ENCODE assay signal across 25 cellular contexts in genomic region chr3:188782725-188783124, GRCh38.
DNase-seq lines count a peak whose midpoint lies in the region; ATAC-seq, FAIRE-seq and TF ChIP-seq lines count a peak whose summit lies in the region.
"Had no signal": no experiment of that assay in that cellular context is flagged by ENCODE, and none has a peak within 500 bp of the region (broad histone marks: within the 10 kb centered on the region; RNA-seq: fewer than 3 reads in every experiment).

No MANE protein-coding gene starts in this region.

- no peaks in the 10 kb centered on the region for H3K27me3 ChIP-seq in astrocyte (ENCODE audit: insufficient read depth, low read length)
- no peaks in the 10 kb centered on the region for H3K27me3 ChIP-seq in muscle layer of duodenum (ENCODE audit: low read depth, low read length)
- no peaks in the 10 kb centered on the region for H3K27me3 ChIP-seq in tibial artery
- H3K27me3 ChIP-seq in SK-N-SH (ENCODE audit: insufficient read depth): no peaks in the 10 kb centered on the region
- H3K27me3 ChIP-seq: right lobe of liver, SJSA1 had no signal

- no peak for DNase-seq in activated naive CD4-positive, alpha-beta T cell treated with Interleukin-2 at 50 U/mL for 16 hours
- DNase-seq in astrocyte (ENCODE audit: low read depth): no peak
- no peak for DNase-seq in tibial artery
- DNase-seq in KBM-7: no peak
- no peak for DNase-seq in SK-N-SH
- DNase-seq: activated CD4-positive, alpha-beta T cell treated with anti-CD3 and anti-CD28 coated beads for 48 hours; activated gamma-delta T cell treated with Interleukin-2 at 50 U/mL for 16 hours; activated T-cell treated with anti-CD3 and anti-CD28 coated beads, Interleukin-2, amount 50 U/mL, for 4 hours; cerebellar nuclear complex; NCI-H146; NCI-H446 treated with DMSO at 0.1 percent for 48 hours; right lobe of liver; stimulated activated CD4-positive, alpha-beta T cell treated with anti-CD3 and anti-CD28 coated beads, Interleukin-4, amount 100 ng/mL, for 24 hours; substantia nigra; T-cell; WERI-Rb-1 had no signal

- H3K4me2 ChIP-seq in astrocyte (ENCODE audit: low read length): no peak overlapping the region
- H3K4me2 ChIP-seq in SK-N-SH: no peak overlapping the region

- no peaks in the 10 kb centered on the region for H3K36me3 ChIP-seq in astrocyte (ENCODE audit: insufficient read depth, low read length)
- H3K36me3 ChIP-seq in muscle layer of duodenum (ENCODE audit: control insufficient read depth in 1 of 2, insufficient read depth in 2 of 2, low read length in 2 of 2): no peaks in the 10 kb centered on the region
- H3K36me3 ChIP-seq in tibial artery: no peaks in the 10 kb centered on the region
- H3K36me3 ChIP-seq in SK-N-SH (replicated peaks in 1 of 2; ENCODE audit: control insufficient read depth in 1 of 2, insufficient read depth in 2 of 2, low read length in 1 of 2): no peaks in the 10 kb centered on the region
- H3K36me3 ChIP-seq: prostate gland, right lobe of liver, WERI-Rb-1 had no signal

- POLR2A ChIA-PET in SK-N-SH (lab: Yijun Ruan, JAX): no interaction called here

- H3K4me3 Mint-ChIP-seq in activated naive CD4-positive, alpha-beta T cell treated with anti-CD3 and anti-CD28 coated beads, Interleukin-2, amount 50 U/mL, for 24 hours: no peak overlapping the region
- no peak overlapping the region for H3K4me3 Mint-ChIP-seq in astrocyte (ENCODE audit: unreplicated experiment)
- H3K4me3 Mint-ChIP-seq: activated T-cell treated with anti-CD3 and anti-CD28 coated beads, Interleukin-2, amount 50 U/mL, for 4 hours; brain; T-cell had no signal

- CTCF ChIA-PET in SK-N-SH (lab: Yijun Ruan, JAX): no interaction called here

- ATAC-seq in GM18873 (IDR thresholded peaks at IDR 0.05; ENCODE audit: low FRiP score, unreplicated experiment): no peak
- ATAC-seq: activated T-cell treated with anti-CD3 and anti-CD28 coated beads, Interleukin-2, amount 50 U/mL, for 4 hours; HCT116; T-cell had no signal

- H3K27ac ChIP-seq in astrocyte (ENCODE audit: low read depth, low read length) (no peak overlapping the region), muscle layer of duodenum (ENCODE audit: low read length) (peak overlapping the region; percentile 39), tibial artery (peak overlapping the region; percentile 22 to 67), SK-N-SH (ENCODE audit: low read depth in 2 of 2, low read length in 1 of 2) (no peak overlapping the region)
- H3K27ac ChIP-seq: prostate gland, SJSA1, WERI-Rb-1 had no signal

- intact Hi-C loops in tibial artery (cut with DNase I; ENCODE audit: low total_unique reads): no loop called here

- no peaks in the 10 kb centered on the region for H3K9me2 ChIP-seq in SK-N-SH

- no peak for FAIRE-seq in astrocyte (lab: Jason Lieb, UNC)
- FAIRE-seq: frontal cortex, GM12892 had no signal

- H3K9me3 ChIP-seq in astrocyte (ENCODE audit: insufficient read depth, low read depth, low read length): no peaks in the 10 kb centered on the region
- no peaks in the 10 kb centered on the region for H3K9me3 ChIP-seq in muscle layer of duodenum (ENCODE audit: control insufficient read depth in 1 of 2, low read length in 2 of 2)
- no peaks in the 10 kb centered on the region for H3K9me3 ChIP-seq in tibial artery
- H3K9me3 ChIP-seq in SK-N-SH: no peaks in the 10 kb centered on the region
- H3K9me3 ChIP-seq: prostate gland, right lobe of liver, SJSA1 had no signal

- H3K9ac ChIP-seq in astrocyte (ENCODE audit: low read length): no peak overlapping the region
- H3K9ac ChIP-seq in SK-N-SH: no peak overlapping the region

- peaks cover 4% of the 10 kb centered on the region for H3K36me3 Mint-ChIP-seq in activated naive CD4-positive, alpha-beta T cell treated with anti-CD3 and anti-CD28 coated beads, Interleukin-2, amount 50 U/mL, for 24 hours
- H3K36me3 Mint-ChIP-seq in astrocyte (ENCODE audit: low read depth, unreplicated experiment): peaks cover 10% of the 10 kb centered on the region
- H3K36me3 Mint-ChIP-seq: brain had no signal

- peaks cover 12% of the 10 kb centered on the region for H3K4me1 Mint-ChIP-seq in activated naive CD4-positive, alpha-beta T cell treated with anti-CD3 and anti-CD28 coated beads, Interleukin-2, amount 50 U/mL, for 24 hours
- peaks cover 21% of the 10 kb centered on the region for H3K4me1 Mint-ChIP-seq in astrocyte (ENCODE audit: low read depth, unreplicated experiment)

- in situ Hi-C loops in KBM-7 (cut with MboI; ENCODE audit: low pct_unique_long_range_greater_than_20kb, low sequenced_read_pairs): no loop called here

- H3K27me3 Mint-ChIP-seq in activated naive CD4-positive, alpha-beta T cell treated with anti-CD3 and anti-CD28 coated beads, Interleukin-2, amount 50 U/mL, for 24 hours: no peaks in the 10 kb centered on the region
- H3K27me3 Mint-ChIP-seq in astrocyte (ENCODE audit: low read depth, unreplicated experiment): no peaks in the 10 kb centered on the region
- H3K27me3 Mint-ChIP-seq: brain, T-cell had no signal

- 48% methylated on average over 2 of the region's 2 CpGs for WGBS in SK-N-SH (ENCODE audit: low lambda C conversion rate)

- TF ChIP-seq CTCF in astrocyte (IDR thresholded peaks at IDR 0.05; ENCODE audit: insufficient read depth, low read depth, low read length) (no peak), tibial artery (IDR thresholded peaks at IDR 0.05) (no peak), SK-N-SH (IDR thresholded peaks at IDR 0.05) (no peak)

- peaks cover 17% of the 10 kb centered on the region for H3K79me2 ChIP-seq in astrocyte (ENCODE audit: insufficient read depth, low read length)
- H3K79me2 ChIP-seq in SK-N-SH (ENCODE audit: insufficient read depth): peaks cover 26% of the 10 kb centered on the region

- H4K20me1 ChIP-seq in astrocyte (ENCODE audit: insufficient read depth, low read length) (no peaks in the 10 kb centered on the region), SK-N-SH (ENCODE audit: insufficient read depth) (no peaks in the 10 kb centered on the region)

- peak overlapping the region; percentile 36 for H3K27ac Mint-ChIP-seq in activated naive CD4-positive, alpha-beta T cell treated with anti-CD3 and anti-CD28 coated beads, Interleukin-2, amount 50 U/mL, for 24 hours
- peak overlapping the region; percentile 56 for H3K27ac Mint-ChIP-seq in astrocyte (ENCODE audit: unreplicated experiment)
- H3K27ac Mint-ChIP-seq: brain, T-cell had no signal

- peaks cover 3% of the 10 kb centered on the region for H3F3A ChIP-seq in SK-N-SH (replicated peaks; ENCODE audit: insufficient read depth)

- TF ChIP-seq EP300 in SK-N-SH (IDR thresholded peaks at IDR 0.05; ENCODE audit: borderline replicate concordance in 1 of 2, low read depth in 1 of 2, low read length in 1 of 2): no peak

- no peak overlapping the region for H2AFZ ChIP-seq in astrocyte (ENCODE audit: low read depth, low read length)
- no peak overlapping the region for H2AFZ ChIP-seq in SK-N-SH (ENCODE audit: low read depth)

- H3K4me3 ChIP-seq in astrocyte (ENCODE audit: insufficient read depth, low read depth, low read length) (no peak overlapping the region), muscle layer of duodenum (ENCODE audit: low read depth in 1 of 2, low read length in 2 of 2) (no peak overlapping the region), tibial artery (no peak overlapping the region), SK-N-SH (ENCODE audit: low read depth in 2 of 2, low read length in 1 of 2) (no peak overlapping the region)
- H3K4me3 ChIP-seq: prostate gland, right lobe of liver, SJSA1 had no signal

- no peaks in the 10 kb centered on the region for H3K9me3 Mint-ChIP-seq in activated naive CD4-positive, alpha-beta T cell treated with anti-CD3 and anti-CD28 coated beads, Interleukin-2, amount 50 U/mL, for 24 hours
- no peaks in the 10 kb centered on the region for H3K9me3 Mint-ChIP-seq in astrocyte (ENCODE audit: unreplicated experiment)
- H3K9me3 Mint-ChIP-seq: activated T-cell treated with anti-CD3 and anti-CD28 coated beads, Interleukin-2, amount 50 U/mL, for 4 hours; T-cell had no signal

- H3K4me1 ChIP-seq in astrocyte (ENCODE audit: insufficient read depth, low read length) (peaks cover 1% of the 10 kb centered on the region), muscle layer of duodenum (ENCODE audit: control insufficient read depth in 1 of 2, insufficient read depth in 2 of 2, low read length in 2 of 2) (peaks cover 8 to 12% of the 10 kb centered on the region in 2 donors), tibial artery (peaks cover 0 to 76% (median 40%) of the 10 kb centered on the region in 4 donors), SK-N-SH (ENCODE audit: control insufficient read depth in 1 of 2, insufficient read depth in 2 of 2, low read depth in 1 of 2, low read length in 1 of 2) (0 out of 4 replicates have a peak, but pooled peaks cover 0 to 4% of the 10 kb centered on the region in 2 experiments)
- H3K4me1 ChIP-seq: prostate gland had no signal

- no peak for TF ChIP-seq RAD21 in SK-N-SH (IDR thresholded peaks at IDR 0.05; ENCODE audit: low read length)

TF ChIP-seq in SK-N-SH, 30 proteins besides CTCF, POLR2A, EP300 and RAD21 (continues in another document):
- TF ChIP-seq ZBTB33 (IDR thresholded peaks at IDR 0.05; ENCODE audit: borderline replicate concordance, low read depth) (no peak), NFIC (IDR thresholded peaks at IDR 0.05; ENCODE audit: borderline replicate concordance) (no peak), SMC3 (IDR thresholded peaks at IDR 0.05; ENCODE audit: low read depth, low read length) (no peak), SIN3A (IDR thresholded peaks at IDR 0.05; ENCODE audit: borderline replicate concordance, low read depth, low read length) (no peak), MEF2A (IDR thresholded peaks at IDR 0.05; ENCODE audit: borderline replicate concordance, low read depth) (no peak), YY1 (IDR thresholded peaks at IDR 0.05; ENCODE audit: low read depth) (no peak), TCF12 (IDR thresholded peaks at IDR 0.05) (no peak), FOXM1 (IDR thresholded peaks at IDR 0.05; ENCODE audit: low read depth) (no peak)

Comparison
In these comparisons a context has a peak if more than half of its experiments do, and no peak if none do; other contexts are left out.
1. H3K27ac ChIP-seq: peak in muscle layer of duodenum (single experiment) and tibial artery (2 of 2); none in astrocyte (single experiment) and SK-N-SH (0 of 2).